Comparison of ENCODE assay signal across 28 cellular contexts in the genomic region with DNA sequence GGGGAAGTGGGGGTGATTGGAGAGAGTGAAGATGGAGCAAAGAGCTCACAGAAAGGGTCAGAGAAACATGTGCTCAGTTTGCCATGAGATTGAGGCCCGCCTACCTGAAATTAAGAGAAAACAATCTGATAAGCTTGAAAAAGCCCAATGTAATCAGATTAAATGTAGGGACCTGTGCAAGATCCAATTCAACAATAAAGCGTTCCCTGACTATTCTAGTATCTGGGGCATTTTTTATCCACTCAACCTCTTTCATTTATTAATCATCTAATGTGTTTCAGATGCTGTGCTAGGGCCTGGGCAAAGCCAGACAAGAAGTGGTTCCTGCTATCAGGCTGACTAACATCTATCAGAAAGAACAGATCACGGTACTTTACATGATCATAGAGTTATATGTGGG.
"Had no signal": no experiment of that assay in that cellular context is flagged by ENCODE, and none has a peak within 500 bp of the region (broad histone marks: within the 10 kb centered on the region; RNA-seq: fewer than 3 reads in every experiment).

No MANE protein-coding gene starts in this region.

- H3K27ac Mint-ChIP-seq: activated CD4-positive, alpha-beta memory T cell treated with anti-CD3 and anti-CD28 coated beads, Interleukin-2, amount 10 ng/mL, durations not matched to agents 7 days and 5 days; activated CD4-positive, alpha-beta T cell treated with anti-CD3 and anti-CD28 coated beads, Interleukin-2, amount 10 ng/mL, durations not matched to agents 7 days and 5 days; activated naive CD4-positive, alpha-beta T cell treated with anti-CD3 and anti-CD28 coated beads, Interleukin-2, amount 10 ng/mL, durations not matched to agents 7 days and 5 days; activated naive CD4-positive, alpha-beta T cell treated with anti-CD3 and anti-CD28 coated beads, Interleukin-2, amount 50 U/mL, for 72 hours; activated naive CD8-positive, alpha-beta T cell treated with anti-CD3 and anti-CD28 coated beads, Interleukin-2, amount 10 ng/mL, durations not matched to agents 7 days and 5 days; activated T-cell treated with anti-CD3 and anti-CD28 coated beads, Interleukin-2, amount 50 U/mL, for 24 hours; activated T-cell treated with anti-CD3 and anti-CD28 coated beads, Interleukin-2, amount 50 U/mL, for 72 hours; brain; endodermal cell; T-helper 17 cell; T-helper 2 cell treated with Interferon-gamma antibody and Interleukin-4, amounts not matched to agents 5 μg/mL and 100 μg/mL, for 36 hours had no signal

- H3K4me1 ChIP-seq: ascending aorta, breast epithelium, colonic mucosa had no signal

- H3K9me3 ChIP-seq: ascending aorta, breast epithelium, colonic mucosa had no signal

- H3K4me3 Mint-ChIP-seq: activated CD4-positive, alpha-beta memory T cell treated with anti-CD3 and anti-CD28 coated beads, Interleukin-2, amount 10 ng/mL, durations not matched to agents 7 days and 5 days; activated CD4-positive, alpha-beta T cell treated with anti-CD3 and anti-CD28 coated beads, Interleukin-2, amount 10 ng/mL, durations not matched to agents 7 days and 5 days; activated naive CD4-positive, alpha-beta T cell treated with anti-CD3 and anti-CD28 coated beads, Interleukin-2, amount 10 ng/mL, durations not matched to agents 7 days and 5 days; activated naive CD8-positive, alpha-beta T cell treated with anti-CD3 and anti-CD28 coated beads, Interleukin-2, amount 10 ng/mL, durations not matched to agents 7 days and 5 days; activated T-cell treated with anti-CD3 and anti-CD28 coated beads, Interleukin-2, amount 50 U/mL, for 24 hours; activated T-cell treated with anti-CD3 and anti-CD28 coated beads, Interleukin-2, amount 50 U/mL, for 72 hours; brain; endodermal cell; T-helper 17 cell; T-helper 2 cell treated with Interferon-gamma antibody and Interleukin-4, amounts not matched to agents 5 μg/mL and 100 μg/mL, for 36 hours had no signal

- DNase-seq: activated CD4-positive, alpha-beta memory T cell treated with anti-CD3 and anti-CD28 coated beads, Interleukin-2, amount 10 ng/mL, durations not matched to agents 7 days and 5 days; activated CD4-positive, alpha-beta T cell treated with anti-CD3 and anti-CD28 coated beads for 1 hour; activated CD4-positive, alpha-beta T cell treated with anti-CD3 and anti-CD28 coated beads for 4 hours; activated CD4-positive, alpha-beta T cell treated with anti-CD3 and anti-CD28 coated beads, Interleukin-2, amount 10 ng/mL, durations not matched to agents 7 days and 5 days; activated CD4-positive, alpha-beta T cell treated with anti-CD3 and anti-CD28 coated beads, Interleukin-2, amount 50 U/mL, for 4 hours; activated CD8-positive, alpha-beta memory T cell treated with anti-CD3 and anti-CD28 coated beads, Interleukin-2, amount 50 U/mL, for 48 hours; activated gamma-delta T cell; activated naive CD4-positive, alpha-beta T cell; activated naive CD4-positive, alpha-beta T cell treated with anti-CD3 and anti-CD28 coated beads, Interleukin-2, amount 10 ng/mL, durations not matched to agents 7 days and 5 days; activated naive CD8-positive, alpha-beta T cell treated with anti-CD3 and anti-CD28 coated beads, Interleukin-2, amount 10 ng/mL, durations not matched to agents 7 days and 5 days; activated T-cell treated with anti-CD3 and anti-CD28 coated beads for 4 hours; activated T-cell treated with anti-CD3 and anti-CD28 coated beads, Interleukin-2, amount 50 U/mL, for 24 hours; activated T-cell treated with anti-CD3 and anti-CD28 coated beads, Interleukin-2, amount 50 U/mL, for 72 hours; central memory CD4-positive, alpha-beta T cell; cerebellar nuclear complex; colonic mucosa; effector memory CD4-positive, alpha-beta T cell; foreskin fibroblast; T-helper 17 cell; T1000 had no signal

- H3K27ac ChIP-seq: ascending aorta, breast epithelium, cardiac muscle cell, colonic mucosa had no signal

- H3K36me3 Mint-ChIP-seq: activated naive CD4-positive, alpha-beta T cell treated with anti-CD3 and anti-CD28 coated beads, Interleukin-2, amount 10 ng/mL, durations not matched to agents 7 days and 5 days; activated naive CD4-positive, alpha-beta T cell treated with anti-CD3 and anti-CD28 coated beads, Interleukin-2, amount 50 U/mL, for 72 hours; activated naive CD8-positive, alpha-beta T cell treated with anti-CD3 and anti-CD28 coated beads, Interleukin-2, amount 10 ng/mL, durations not matched to agents 7 days and 5 days; brain had no signal

- H3K9me3 Mint-ChIP-seq: activated CD4-positive, alpha-beta memory T cell treated with anti-CD3 and anti-CD28 coated beads, Interleukin-2, amount 10 ng/mL, durations not matched to agents 7 days and 5 days; activated CD4-positive, alpha-beta T cell treated with anti-CD3 and anti-CD28 coated beads, Interleukin-2, amount 10 ng/mL, durations not matched to agents 7 days and 5 days; activated naive CD4-positive, alpha-beta T cell treated with anti-CD3 and anti-CD28 coated beads, Interleukin-2, amount 10 ng/mL, durations not matched to agents 7 days and 5 days; activated naive CD4-positive, alpha-beta T cell treated with anti-CD3 and anti-CD28 coated beads, Interleukin-2, amount 50 U/mL, for 72 hours; activated naive CD8-positive, alpha-beta T cell treated with anti-CD3 and anti-CD28 coated beads, Interleukin-2, amount 10 ng/mL, durations not matched to agents 7 days and 5 days; activated T-cell treated with anti-CD3 and anti-CD28 coated beads, Interleukin-2, amount 50 U/mL, for 72 hours; endodermal cell; T-helper 2 cell treated with Interferon-gamma antibody and Interleukin-4, amounts not matched to agents 5 μg/mL and 100 μg/mL, for 36 hours had no signal

- H3K27me3 ChIP-seq: ascending aorta, cardiac muscle cell, colonic mucosa had no signal

- H3K27me3 Mint-ChIP-seq: activated CD4-positive, alpha-beta memory T cell treated with anti-CD3 and anti-CD28 coated beads, Interleukin-2, amount 10 ng/mL, durations not matched to agents 7 days and 5 days had no signal

- H3K4me1 Mint-ChIP-seq: activated CD4-positive, alpha-beta memory T cell treated with anti-CD3 and anti-CD28 coated beads, Interleukin-2, amount 10 ng/mL, durations not matched to agents 7 days and 5 days; activated CD4-positive, alpha-beta T cell treated with anti-CD3 and anti-CD28 coated beads, Interleukin-2, amount 10 ng/mL, durations not matched to agents 7 days and 5 days; activated naive CD4-positive, alpha-beta T cell treated with anti-CD3 and anti-CD28 coated beads, Interleukin-2, amount 10 ng/mL, durations not matched to agents 7 days and 5 days; activated naive CD8-positive, alpha-beta T cell treated with anti-CD3 and anti-CD28 coated beads, Interleukin-2, amount 10 ng/mL, durations not matched to agents 7 days and 5 days; brain; endodermal cell; T-helper 17 cell had no signal

- H3K36me3 ChIP-seq: ascending aorta, breast epithelium, cardiac muscle cell, colonic mucosa had no signal

- ATAC-seq: activated naive CD4-positive, alpha-beta T cell treated with anti-CD3 and anti-CD28 coated beads, Interleukin-2, amount 50 U/mL, for 72 hours; activated T-cell treated with anti-CD3 and anti-CD28 coated beads, Interleukin-2, amount 50 U/mL, for 72 hours; esophagus mucosa; T-helper 17 cell had no signal

- H3K4me3 ChIP-seq: ascending aorta, breast epithelium, cardiac muscle cell, colonic mucosa had no signal
